23 cellular contexts compared by ENCODE assay signal in genomic region chr21:44568261-44568660, GRCh38. TPM values are rescaled to one million over a fixed set of nuclear protein-coding genes. Genes with fewer than 3 reads are reported as not detected.
"Had no signal": no experiment of that assay in that cellular context is flagged by ENCODE, and none has a peak within 500 bp of the region (broad histone marks: within the 10 kb centered on the region; RNA-seq: fewer than 3 reads in every experiment).

No MANE protein-coding gene starts in this region.

- H3K27ac ChIP-seq: ascending aorta, body of pancreas, KMS-11, SJSA1 had no signal

- H3K9ac ChIP-seq: KMS-11 had no signal

- H3K27me3 ChIP-seq: ascending aorta, body of pancreas had no signal

- ATAC-seq: activated CD8-positive, alpha-beta T cell treated with anti-CD3 and anti-CD28 coated beads, Interleukin-2, amount 10 ng/mL, durations not matched to agents 7 days and 5 days; activated naive CD4-positive, alpha-beta T cell treated with anti-CD3 and anti-CD28 coated beads, Interleukin-2, amount 50 U/mL, for 72 hours; activated naive CD8-positive, alpha-beta T cell treated with anti-CD3 and anti-CD28 coated beads, Interleukin-2, amount 50 U/mL, for 24 hours; activated T-cell treated with anti-CD3 and anti-CD28 coated beads, Interleukin-2, amount 50 U/mL, for 4 hours; body of pancreas; PC-3 had no signal

- H3K36me3 ChIP-seq: ascending aorta, SJSA1 had no signal

- H3K4me1 ChIP-seq: ascending aorta, body of pancreas, SJSA1 had no signal

- H3K4me3 ChIP-seq: ascending aorta, body of pancreas, SJSA1 had no signal

- H3K9me3 ChIP-seq: ascending aorta, body of pancreas, SJSA1 had no signal

- DNase-seq: activated CD4-positive, alpha-beta T cell treated with anti-CD3 and anti-CD28 coated beads for 48 hours; activated CD4-positive, alpha-beta T cell treated with anti-CD3 and anti-CD28 coated beads, Interleukin-2, amount 50 U/mL, for 4 hours; activated CD4-positive, CD25-positive, alpha-beta regulatory T cell treated with anti-CD3 and anti-CD28 coated beads, Interleukin-2, amount 50 U/mL, for 72 hours; activated effector memory CD4-positive, alpha-beta T cell treated with anti-CD3 and anti-CD28 coated beads, Interleukin-2, amount 50 U/mL, for 16 hours; activated naive CD4-positive, alpha-beta T cell treated with Interleukin-2 at 50 U/mL for 16 hours; activated naive CD8-positive, alpha-beta T cell treated with anti-CD3 and anti-CD28 coated beads, Interleukin-2, amount 50 U/mL, for 24 hours; activated T-cell treated with anti-CD3 and anti-CD28 coated beads, Interleukin-2, amount 50 U/mL, for 4 hours; amniotic stem cell; body of pancreas; central memory CD4-positive, alpha-beta T cell; MV-4-11; NCI-H1417 treated with DMSO at 0.1 percent for 48 hours; NCI-H1694; NCI-H2029 treated with DMSO at 0.1 percent for 48 hours; NCI-H510A treated with DMSO at 0.1 percent for 48 hours; PC-3 had no signal

- H3K4me2 ChIP-seq: KMS-11 had no signal

RNA-seq across cellular contexts. Expression of gene KRTAP10-4, which starts 5.3 kb away (rescaled TPM):
- total RNA-seq: activated CD8-positive, alpha-beta T cell treated with anti-CD3 and anti-CD28 coated beads, Interleukin-2, amount 10 ng/mL, durations not matched to agents 7 days and 5 days; activated naive CD4-positive, alpha-beta T cell treated with anti-CD3 and anti-CD28 coated beads, Interleukin-2, amount 50 U/mL, for 72 hours; activated T-cell treated with anti-CD3 and anti-CD28 coated beads, Interleukin-2, amount 50 U/mL, for 4 hours; ascending aorta; body of pancreas; bronchial epithelial cell; MCF 10A; PC-3; SJSA1 had no signal

RNA-seq across cellular contexts. Expression of gene KRTAP10-3, which starts 9.7 kb away (rescaled TPM):
- total RNA-seq: activated CD8-positive, alpha-beta T cell treated with anti-CD3 and anti-CD28 coated beads, Interleukin-2, amount 10 ng/mL, durations not matched to agents 7 days and 5 days; activated naive CD4-positive, alpha-beta T cell treated with anti-CD3 and anti-CD28 coated beads, Interleukin-2, amount 50 U/mL, for 72 hours; activated T-cell treated with anti-CD3 and anti-CD28 coated beads, Interleukin-2, amount 50 U/mL, for 4 hours; ascending aorta; body of pancreas; bronchial epithelial cell; MCF 10A; PC-3; SJSA1 had no signal

RNA-seq across cellular contexts. Expression of gene KRTAP10-5, which starts 12.1 kb away (rescaled TPM):
- total RNA-seq: activated CD8-positive, alpha-beta T cell treated with anti-CD3 and anti-CD28 coated beads, Interleukin-2, amount 10 ng/mL, durations not matched to agents 7 days and 5 days; activated naive CD4-positive, alpha-beta T cell treated with anti-CD3 and anti-CD28 coated beads, Interleukin-2, amount 50 U/mL, for 72 hours; activated T-cell treated with anti-CD3 and anti-CD28 coated beads, Interleukin-2, amount 50 U/mL, for 4 hours; ascending aorta; body of pancreas; bronchial epithelial cell; MCF 10A; PC-3; SJSA1 had no signal

RNA-seq across cellular contexts. Expression of gene KRTAP10-2, which starts 17.0 kb away (rescaled TPM):
- total RNA-seq: activated CD8-positive, alpha-beta T cell treated with anti-CD3 and anti-CD28 coated beads, Interleukin-2, amount 10 ng/mL, durations not matched to agents 7 days and 5 days; activated naive CD4-positive, alpha-beta T cell treated with anti-CD3 and anti-CD28 coated beads, Interleukin-2, amount 50 U/mL, for 72 hours; activated T-cell treated with anti-CD3 and anti-CD28 coated beads, Interleukin-2, amount 50 U/mL, for 4 hours; ascending aorta; body of pancreas; bronchial epithelial cell; MCF 10A; PC-3; SJSA1 had no signal

RNA-seq across cellular contexts. Expression of gene KRTAP10-6, which starts 24.0 kb away (rescaled TPM):
- total RNA-seq: activated CD8-positive, alpha-beta T cell treated with anti-CD3 and anti-CD28 coated beads, Interleukin-2, amount 10 ng/mL, durations not matched to agents 7 days and 5 days; activated naive CD4-positive, alpha-beta T cell treated with anti-CD3 and anti-CD28 coated beads, Interleukin-2, amount 50 U/mL, for 72 hours; activated T-cell treated with anti-CD3 and anti-CD28 coated beads, Interleukin-2, amount 50 U/mL, for 4 hours; ascending aorta; body of pancreas; bronchial epithelial cell; MCF 10A; PC-3; SJSA1 had no signal
